Comparison of ENCODE assay signal across 22 cellular contexts in genomic region chr20:32263398-32263954, GRCh38.
"Had no signal": no experiment of that assay in that cellular context is flagged by ENCODE, and none has a peak within 500 bp of the region (broad histone marks: within the 10 kb centered on the region; RNA-seq: fewer than 3 reads in every experiment).

No MANE protein-coding gene starts in this region.

- H3K36me3 ChIP-seq: brain microvascular endothelial cell, esophagus squamous epithelium, left ventricle myocardium inferior, tibial nerve, uterus had no signal

- H3K9me3 ChIP-seq: esophagus squamous epithelium, left ventricle myocardium inferior, tibial nerve, uterus had no signal

- H3K9me3 Mint-ChIP-seq: activated naive CD4-positive, alpha-beta T cell treated with anti-CD3 and anti-CD28 coated beads for 36 hours; activated naive CD8-positive, alpha-beta T cell treated with anti-CD3 and anti-CD28 coated beads, Interleukin-2, amount 50 U/mL, for 24 hours; activated T-cell treated with anti-CD3 and anti-CD28 coated beads, Interleukin-2, amount 50 U/mL, for 4 hours; dendritic cell treated with granulocyte-macrophage colony-stimulating factor and Interleukin-4, amounts not matched to agents 40 ng/mL and 50 ng/mL, for 4 days; immature natural killer cell; stimulated activated naive CD8-positive, alpha-beta T cell treated with anti-CD3 and anti-CD28 coated beads, Interleukin-15, Interleukin-2, amounts not matched to agents 100 ng/mL and 50 ng/mL, for 24 hours had no signal

- H3K4me3 ChIP-seq: esophagus squamous epithelium, left ventricle myocardium inferior, tibial nerve, uterus had no signal

- H3K4me3 Mint-ChIP-seq: activated CD8-positive, alpha-beta T cell treated with anti-CD3 and anti-CD28 coated beads, Interleukin-2, amount 10 ng/mL, durations not matched to agents 7 days and 5 days; activated naive CD4-positive, alpha-beta T cell treated with anti-CD3 and anti-CD28 coated beads for 36 hours; activated naive CD8-positive, alpha-beta T cell treated with anti-CD3 and anti-CD28 coated beads, Interleukin-2, amount 50 U/mL, for 24 hours; activated T-cell treated with anti-CD3 and anti-CD28 coated beads, Interleukin-2, amount 50 U/mL, for 4 hours; dendritic cell treated with granulocyte-macrophage colony-stimulating factor and Interleukin-4, amounts not matched to agents 40 ng/mL and 50 ng/mL, for 4 days; immature natural killer cell; stimulated activated naive CD8-positive, alpha-beta T cell treated with anti-CD3 and anti-CD28 coated beads, Interleukin-15, Interleukin-2, amounts not matched to agents 100 ng/mL and 50 ng/mL, for 24 hours had no signal

- H3K4me1 Mint-ChIP-seq: activated naive CD8-positive, alpha-beta T cell treated with anti-CD3 and anti-CD28 coated beads, Interleukin-2, amount 50 U/mL, for 24 hours; immature natural killer cell had no signal

- H3K4me1 ChIP-seq: esophagus squamous epithelium, left ventricle myocardium inferior, tibial nerve, uterus had no signal

- H3K27ac Mint-ChIP-seq: activated CD8-positive, alpha-beta T cell treated with anti-CD3 and anti-CD28 coated beads, Interleukin-2, amount 10 ng/mL, durations not matched to agents 7 days and 5 days; activated naive CD4-positive, alpha-beta T cell treated with anti-CD3 and anti-CD28 coated beads for 36 hours; activated naive CD8-positive, alpha-beta T cell treated with anti-CD3 and anti-CD28 coated beads, Interleukin-2, amount 50 U/mL, for 24 hours; dendritic cell treated with granulocyte-macrophage colony-stimulating factor and Interleukin-4, amounts not matched to agents 40 ng/mL and 50 ng/mL, for 4 days; immature natural killer cell; progenitor cell of endocrine pancreas; stimulated activated naive CD8-positive, alpha-beta T cell treated with anti-CD3 and anti-CD28 coated beads, Interleukin-15, Interleukin-2, amounts not matched to agents 100 ng/mL and 50 ng/mL, for 24 hours had no signal

- H3K27me3 Mint-ChIP-seq: activated naive CD8-positive, alpha-beta T cell treated with anti-CD3 and anti-CD28 coated beads, Interleukin-2, amount 50 U/mL, for 24 hours; dendritic cell treated with granulocyte-macrophage colony-stimulating factor and Interleukin-4, amounts not matched to agents 40 ng/mL and 50 ng/mL, for 4 days; progenitor cell of endocrine pancreas; stimulated activated naive CD8-positive, alpha-beta T cell treated with anti-CD3 and anti-CD28 coated beads, Interleukin-15, Interleukin-2, amounts not matched to agents 100 ng/mL and 50 ng/mL, for 24 hours had no signal

- H3K27me3 ChIP-seq: brain microvascular endothelial cell, esophagus squamous epithelium, tibial nerve, uterus had no signal

- H3K36me3 Mint-ChIP-seq: immature natural killer cell had no signal

- ATAC-seq: activated CD8-positive, alpha-beta T cell treated with anti-CD3 and anti-CD28 coated beads, Interleukin-2, amount 10 ng/mL, durations not matched to agents 7 days and 5 days; activated naive CD8-positive, alpha-beta T cell treated with anti-CD3 and anti-CD28 coated beads, Interleukin-2, amount 50 U/mL, for 24 hours; activated T-cell treated with anti-CD3 and anti-CD28 coated beads, Interleukin-2, amount 50 U/mL, for 4 hours had no signal

- H3K27ac ChIP-seq: brain microvascular endothelial cell, esophagus squamous epithelium, left ventricle myocardium inferior, tibial nerve, uterus had no signal

- DNase-seq: activated CD4-positive, alpha-beta T cell treated with anti-CD3 and anti-CD28 coated beads for 48 hours; activated CD4-positive, CD25-positive, alpha-beta regulatory T cell; activated CD8-positive, alpha-beta T cell treated with anti-CD3 and anti-CD28 coated beads, Interleukin-2, amount 10 ng/mL, durations not matched to agents 7 days and 5 days; activated naive CD4-positive, alpha-beta T cell treated with anti-CD3 and anti-CD28 coated beads for 36 hours; activated naive CD8-positive, alpha-beta T cell treated with anti-CD3 and anti-CD28 coated beads, Interleukin-2, amount 50 U/mL, for 24 hours; activated T-cell treated with anti-CD3 and anti-CD28 coated beads, Interleukin-2, amount 50 U/mL, for 4 hours; brain microvascular endothelial cell; cerebellar nuclear complex; effector CD8-positive, alpha-beta T cell; esophagus squamous epithelium; immature natural killer cell; kidney glomerular epithelial cell; left ventricle myocardium inferior; mammary epithelial cell; midbrain; occipital lobe; stimulated activated CD4-positive, alpha-beta T cell treated with anti-CD3 and anti-CD28 coated beads, Interleukin-2, amount 100 ng/mL, for 24 hours; uterus had no signal
